Comparison of ENCODE assay signal across 15 cellular contexts in genomic region chr4:108106186-108106585, GRCh38.
"Had no signal": no experiment of that assay in that cellular context is flagged by ENCODE, and none has a peak within 500 bp of the region (broad histone marks: within the 10 kb centered on the region; RNA-seq: fewer than 3 reads in every experiment).

No MANE protein-coding gene starts in this region.

- H3K9me3 Mint-ChIP-seq: nephron had no signal

- H3K27ac Mint-ChIP-seq: activated CD8-positive, alpha-beta memory T cell treated with anti-CD3 and anti-CD28 coated beads, Interleukin-2, amount 10 ng/mL, durations not matched to agents 7 days and 5 days; nephron had no signal

- ATAC-seq: activated CD8-positive, alpha-beta memory T cell treated with anti-CD3 and anti-CD28 coated beads, Interleukin-2, amount 10 ng/mL, durations not matched to agents 7 days and 5 days; body of pancreas; heart left ventricle; left lobe of liver; SK-N-SH treated with all-trans-retinoic acid at 6 μM for 48 hours had no signal

- H3K4me3 ChIP-seq: body of pancreas, coronary artery, heart left ventricle, sigmoid colon, thoracic aorta had no signal

- H3K27ac ChIP-seq: body of pancreas, coronary artery, heart left ventricle, sigmoid colon, thoracic aorta had no signal

- H3K9me3 ChIP-seq: body of pancreas, heart left ventricle, sigmoid colon, thoracic aorta had no signal

- H3K4me3 Mint-ChIP-seq: activated CD8-positive, alpha-beta memory T cell treated with anti-CD3 and anti-CD28 coated beads, Interleukin-2, amount 10 ng/mL, durations not matched to agents 7 days and 5 days; nephron had no signal

- H3K27me3 ChIP-seq: body of pancreas, heart left ventricle, sigmoid colon had no signal

- H3K4me1 ChIP-seq: heart left ventricle, sigmoid colon had no signal

- DNase-seq: activated CD8-positive, alpha-beta memory T cell treated with anti-CD3 and anti-CD28 coated beads, Interleukin-2, amount 10 ng/mL, durations not matched to agents 7 days and 5 days; amniotic stem cell; body of pancreas; central memory CD4-positive, alpha-beta T cell; effector CD4-positive, alpha-beta T cell; foreskin melanocyte; heart left ventricle; SHP77; sigmoid colon; stimulated activated naive CD4-positive, alpha-beta T cell treated with Interleukin-2 at 50 U/mL for 16 hours had no signal

- H3K36me3 ChIP-seq: heart left ventricle, sigmoid colon, thoracic aorta had no signal
